ENCODE assay signal across 16 cellular contexts in genomic region chr6:36822506-36823269, GRCh38. TPM values are rescaled to one million over a fixed set of nuclear protein-coding genes. Genes with fewer than 3 reads are reported as not detected.
DNase-seq lines count a peak whose midpoint lies in the region; ATAC-seq, FAIRE-seq and TF ChIP-seq lines count a peak whose summit lies in the region.
"Had no signal": no experiment of that assay in that cellular context is flagged by ENCODE, and none has a peak within 500 bp of the region (broad histone marks: within the 10 kb centered on the region; RNA-seq: fewer than 3 reads in every experiment).

No MANE protein-coding gene starts in this region.

- H3K27ac ChIP-seq in right atrium auricular region = peak overlapping the region; percentile 68 to 71

- TF ChIP-seq CTCF in bronchial epithelial cell (IDR thresholded peaks at IDR 0.05; ENCODE audit: insufficient read depth, low read length, severe bottlenecking) (no peak), right atrium auricular region (IDR thresholded peaks at IDR 0.05) (no peak), retinal pigment epithelial cell (conservative IDR thresholded peaks at IDR 0.05; ENCODE audit: low read depth, low read length) (no peak)

- H3K36me3 ChIP-seq in bronchial epithelial cell (ENCODE audit: control insufficient read depth, insufficient read depth, low read length) (no peaks in the 10 kb centered on the region), right atrium auricular region (no peaks in the 10 kb centered on the region)
- H3K36me3 ChIP-seq: prostate gland, tibial nerve had no signal

- ATAC-seq in GM19023 (IDR thresholded peaks at IDR 0.05; ENCODE audit: unreplicated experiment) = no peak
- ATAC-seq: activated CD8-positive, alpha-beta memory T cell treated with anti-CD3 and anti-CD28 coated beads, Interleukin-2, amount 10 ng/mL, durations not matched to agents 7 days and 5 days had no signal

- no peak for FAIRE-seq in bronchial epithelial cell (lab: Jason Lieb, UNC)
- FAIRE-seq: colon had no signal

- H3K9me3 ChIP-seq in right atrium auricular region = no peaks in the 10 kb centered on the region
- H3K9me3 ChIP-seq: prostate gland, tibial nerve had no signal

- H3K4me1 ChIP-seq in right atrium auricular region = peaks cover 0 to 65% of the 10 kb centered on the region in 2 donors
- H3K4me1 ChIP-seq: prostate gland had no signal

- DNase-seq in NCI-H146 treated with DMSO at 0.1 percent for 48 hours (lab: John Stamatoyannopoulos, UW; ENCODE audit: unreplicated experiment) (peak; percentile 73), bronchial epithelial cell (ENCODE audit: low read depth) (peak; percentile 14), right atrium auricular region (ENCODE audit: low spot score) (no peak), retinal pigment epithelial cell (ENCODE audit: low read depth) (peak; percentile 87), DMS114 treated with DMSO at 0.1 percent for 48 hours (lab: John Stamatoyannopoulos, UW; ENCODE audit: unreplicated experiment) (no peak)
- DNase-seq in activated CD4-positive, alpha-beta T cell treated with anti-CD3 and anti-CD28 coated beads, Interleukin-2, amount 50 U/mL, for 4 hours = no peak
- DNase-seq in stimulated activated CD8-positive, alpha-beta memory T cell treated with anti-CD3 and anti-CD28 coated beads, Interleukin-4, amount 100 ng/mL, for 48 hours = no peak
- DNase-seq: activated CD8-positive, alpha-beta memory T cell treated with anti-CD3 and anti-CD28 coated beads, Interleukin-2, amount 10 ng/mL, durations not matched to agents 7 days and 5 days; activated naive CD4-positive, alpha-beta T cell treated with anti-CD3 and anti-CD28 coated beads, Interleukin-2, amount 10 ng/mL, durations not matched to agents 7 days and 5 days; NCI-H226; OCI-M1; stimulated activated CD4-positive, alpha-beta T cell treated with anti-CD3 and anti-CD28 coated beads, Interleukin-2, amount 100 ng/mL, for 24 hours had no signal

- H3K4me3 ChIP-seq in bronchial epithelial cell (ENCODE audit: low read depth, low read length) (no peak overlapping the region), right atrium auricular region (no peak overlapping the region), retinal pigment epithelial cell (ENCODE audit: low read length) (no peak overlapping the region)
- H3K4me3 ChIP-seq: prostate gland, tibial nerve had no signal

- no peaks in the 10 kb centered on the region for H3K27me3 ChIP-seq in bronchial epithelial cell (ENCODE audit: control insufficient read depth, insufficient read depth, low read length)
- H3K27me3 ChIP-seq in right atrium auricular region = no peaks in the 10 kb centered on the region
- H3K27me3 ChIP-seq: tibial nerve had no signal

RNA-seq across cellular contexts. Expression of gene CPNE5, which starts 16.6 kb away (rescaled TPM):
- not detected in 2 replicates for total RNA-seq in bronchial epithelial cell
- 10 to 100 TPM; 36.7 to 47.4 TPM for total RNA-seq in right atrium auricular region

RNA-seq across cellular contexts. Expression of gene PPIL1, which starts 51.9 kb away (rescaled TPM):
- total RNA-seq in bronchial epithelial cell (33.3 and 34.8 TPM in 2 replicates), right atrium auricular region (10 to 100 TPM; 41.1 to 53.7 TPM)

Comparison
In these comparisons a context has a peak if more than half of its experiments do, and no peak if none do; other contexts are left out.
1. DNase-seq: peak in NCI-H146 treated with DMSO at 0.1 percent for 48 hours (single experiment), bronchial epithelial cell (single experiment) and retinal pigment epithelial cell (single experiment); none in right atrium auricular region (single experiment), activated CD4-positive, alpha-beta T cell treated with anti-CD3 and anti-CD28 coated beads, Interleukin-2, amount 50 U/mL, for 4 hours (0 of 2), stimulated activated CD8-positive, alpha-beta memory T cell treated with anti-CD3 and anti-CD28 coated beads, Interleukin-4, amount 100 ng/mL, for 48 hours (single experiment) and DMS114 treated with DMSO at 0.1 percent for 48 hours (single experiment).
2. RNA of gene CPNE5, which starts 16.6 kb away (total RNA-seq): 36.7 to 47.4 TPM in right atrium auricular region; not detected in bronchial epithelial cell; every median in the first group is over 10 times any median in the second.